In the genomic region with DNA sequence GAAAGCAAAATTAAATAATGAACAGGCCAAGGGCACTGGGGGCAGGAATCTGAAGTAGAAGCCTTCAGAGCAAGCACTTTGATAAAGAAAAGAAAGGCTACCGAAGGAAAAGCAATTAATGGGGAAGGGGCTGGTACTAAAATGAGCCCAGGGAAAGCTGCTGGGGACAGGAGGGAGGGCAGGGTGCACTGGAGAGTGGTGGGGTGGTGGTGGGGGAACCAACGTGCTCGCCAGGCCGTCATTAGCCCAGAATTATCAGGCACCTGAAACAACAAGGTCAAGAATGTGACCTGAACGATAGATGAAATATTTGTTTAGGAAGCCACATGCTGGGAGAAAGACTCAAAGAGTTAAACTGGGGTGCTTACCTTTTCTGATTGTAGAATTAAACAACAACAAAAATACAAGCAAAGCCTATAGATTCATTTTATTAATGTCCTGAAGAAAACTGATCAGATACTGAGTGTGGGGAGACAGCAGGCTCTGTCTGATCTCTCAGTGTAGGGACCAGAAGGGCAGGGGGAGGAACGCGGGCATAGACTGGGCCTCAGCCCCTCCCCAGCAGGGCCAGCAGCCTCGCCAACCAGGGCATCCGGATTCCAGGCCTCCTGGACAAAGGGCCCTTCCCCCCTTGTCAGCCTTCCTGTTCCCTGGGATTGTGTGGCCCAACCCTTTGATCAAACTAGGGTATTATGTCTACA, we compare ENCODE assay signal across 1 cellular context.
TF ChIP-seq lines count a peak whose summit lies in the region.

No MANE protein-coding gene starts in this region.

TF ChIP-seq in HepG2, 621 proteins besides CTCF, POLR2A, EP300 and RAD21 (continued from another document and continues in another):
- TF ChIP-seq RFXANK (CRISPR knock-in tag; IDR thresholded peaks at IDR 0.05) (0 out of 2 replicates have a peak, but pooled peaks have one; percentile 38), KDM5B (CRISPR knock-in tag; IDR thresholded peaks at IDR 0.05; ENCODE audit: borderline replicate concordance) (peak; percentile 82; the same call in 1 of the 2 replicates), SCMH1 (CRISPR knock-in tag; IDR thresholded peaks at IDR 0.05; ENCODE audit: borderline replicate concordance) (no peak), ZNF232 (CRISPR knock-in tag; IDR thresholded peaks at IDR 0.05; ENCODE audit: borderline replicate concordance) (0 out of 2 replicates have a peak, but pooled peaks have one; percentile 30), ZNF746 (CRISPR knock-in tag; IDR thresholded peaks at IDR 0.05) (peak; percentile 95), TBL1XR1 (IDR thresholded peaks at IDR 0.05; ENCODE audit: borderline replicate concordance, low read length, partially characterized antibody) (peak; percentile 24), SP5 (CRISPR knock-in tag; IDR thresholded peaks at IDR 0.05; ENCODE audit: borderline replicate concordance, low read depth) (0 out of 2 replicates have a peak, but pooled peaks have one; percentile 65), ZEB1 (IDR thresholded peaks at IDR 0.05; ENCODE audit: insufficient replicate concordance, low read depth) (peak; percentile 83), TCF12 (IDR thresholded peaks at IDR 0.05) (no peak), TCF12 (CRISPR knock-in tag; IDR thresholded peaks at IDR 0.05) (peak; percentile 84), KLF11 (CRISPR knock-in tag; IDR thresholded peaks at IDR 0.05) (0 out of 2 replicates have a peak, but pooled peaks have one; percentile 29), CBFB (CRISPR knock-in tag; IDR thresholded peaks at IDR 0.05) (peak; percentile 28; the same call in 1 of the 2 replicates), ETV5 (CRISPR knock-in tag; IDR thresholded peaks at IDR 0.05; ENCODE audit: borderline replicate concordance) (peak; percentile 94), ZNF792 (CRISPR knock-in tag; IDR thresholded peaks at IDR 0.05) (peak; percentile 60; the same call in 1 of the 2 replicates), NCOR1 (IDR thresholded peaks at IDR 0.05; ENCODE audit: borderline replicate concordance, low read length) (peak; percentile 73; the same call in 1 of the 2 replicates), HMG20A (CRISPR knock-in tag; IDR thresholded peaks at IDR 0.05; ENCODE audit: borderline replicate concordance) (peak; percentile 78; the same call in 1 of the 2 replicates), FOXC1 (CRISPR knock-in tag; IDR thresholded peaks at IDR 0.05; ENCODE audit: borderline replicate concordance) (peak; percentile 60; the same call in 1 of the 2 replicates), NFKB2 (CRISPR knock-in tag; IDR thresholded peaks at IDR 0.05; ENCODE audit: borderline replicate concordance) (0 out of 2 replicates have a peak, but pooled peaks have one; percentile 52), KDM2A (CRISPR knock-in tag; IDR thresholded peaks at IDR 0.05; ENCODE audit: borderline replicate concordance, low read depth) (peak; percentile 46; the same call in 1 of the 2 replicates), PITX1 (CRISPR knock-in tag; IDR thresholded peaks at IDR 0.05) (peak; percentile 88; the same call in 1 of the 2 replicates), ZNF772 (CRISPR knock-in tag; IDR thresholded peaks at IDR 0.05) (peak; percentile 74; the same call in 1 of the 2 replicates), ZNF572 (CRISPR knock-in tag; IDR thresholded peaks at IDR 0.05) (no peak), CBX5 (CRISPR knock-in tag; IDR thresholded peaks at IDR 0.05; ENCODE audit: borderline replicate concordance) (0 out of 2 replicates have a peak, but pooled peaks have one; percentile 29)
- TF ChIP-seq, protein P1, sequence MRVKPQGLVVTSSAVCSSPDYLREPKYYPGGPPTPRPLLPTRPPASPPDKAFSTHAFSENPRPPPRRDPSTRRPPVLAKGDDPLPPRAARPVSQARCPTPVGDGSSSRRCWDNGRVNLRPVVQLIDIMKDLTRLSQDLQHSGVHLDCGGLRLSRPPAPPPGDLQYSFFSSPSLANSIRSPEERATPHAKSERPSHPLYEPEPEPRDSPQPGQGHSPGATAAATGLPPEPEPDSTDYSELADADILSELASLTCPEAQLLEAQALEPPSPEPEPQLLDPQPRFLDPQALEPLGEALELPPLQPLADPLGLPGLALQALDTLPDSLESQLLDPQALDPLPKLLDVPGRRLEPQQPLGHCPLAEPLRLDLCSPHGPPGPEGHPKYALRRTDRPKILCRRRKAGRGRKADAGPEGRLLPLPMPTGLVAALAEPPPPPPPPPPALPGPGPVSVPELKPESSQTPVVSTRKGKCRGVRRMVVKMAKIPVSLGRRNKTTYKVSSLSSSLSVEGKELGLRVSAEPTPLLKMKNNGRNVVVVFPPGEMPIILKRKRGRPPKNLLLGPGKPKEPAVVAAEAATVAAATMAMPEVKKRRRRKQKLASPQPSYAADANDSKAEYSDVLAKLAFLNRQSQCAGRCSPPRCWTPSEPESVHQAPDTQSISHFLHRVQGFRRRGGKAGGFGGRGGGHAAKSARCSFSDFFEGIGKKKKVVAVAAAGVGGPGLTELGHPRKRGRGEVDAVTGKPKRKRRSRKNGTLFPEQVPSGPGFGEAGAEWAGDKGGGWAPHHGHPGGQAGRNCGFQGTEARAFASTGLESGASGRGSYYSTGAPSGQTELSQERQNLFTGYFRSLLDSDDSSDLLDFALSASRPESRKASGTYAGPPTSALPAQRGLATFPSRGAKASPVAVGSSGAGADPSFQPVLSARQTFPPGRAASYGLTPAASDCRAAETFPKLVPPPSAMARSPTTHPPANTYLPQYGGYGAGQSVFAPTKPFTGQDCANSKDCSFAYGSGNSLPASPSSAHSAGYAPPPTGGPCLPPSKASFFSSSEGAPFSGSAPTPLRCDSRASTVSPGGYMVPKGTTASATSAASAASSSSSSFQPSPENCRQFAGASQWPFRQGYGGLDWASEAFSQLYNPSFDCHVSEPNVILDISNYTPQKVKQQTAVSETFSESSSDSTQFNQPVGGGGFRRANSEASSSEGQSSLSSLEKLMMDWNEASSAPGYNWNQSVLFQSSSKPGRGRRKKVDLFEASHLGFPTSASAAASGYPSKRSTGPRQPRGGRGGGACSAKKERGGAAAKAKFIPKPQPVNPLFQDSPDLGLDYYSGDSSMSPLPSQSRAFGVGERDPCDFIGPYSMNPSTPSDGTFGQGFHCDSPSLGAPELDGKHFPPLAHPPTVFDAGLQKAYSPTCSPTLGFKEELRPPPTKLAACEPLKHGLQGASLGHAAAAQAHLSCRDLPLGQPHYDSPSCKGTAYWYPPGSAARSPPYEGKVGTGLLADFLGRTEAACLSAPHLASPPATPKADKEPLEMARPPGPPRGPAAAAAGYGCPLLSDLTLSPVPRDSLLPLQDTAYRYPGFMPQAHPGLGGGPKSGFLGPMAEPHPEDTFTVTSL (CRISPR knock-in tag; IDR thresholded peaks at IDR 0.05; ENCODE audit: borderline replicate concordance): peak; percentile 79; the same call in 1 of the 2 replicates
- TF ChIP-seq, protein P2, sequence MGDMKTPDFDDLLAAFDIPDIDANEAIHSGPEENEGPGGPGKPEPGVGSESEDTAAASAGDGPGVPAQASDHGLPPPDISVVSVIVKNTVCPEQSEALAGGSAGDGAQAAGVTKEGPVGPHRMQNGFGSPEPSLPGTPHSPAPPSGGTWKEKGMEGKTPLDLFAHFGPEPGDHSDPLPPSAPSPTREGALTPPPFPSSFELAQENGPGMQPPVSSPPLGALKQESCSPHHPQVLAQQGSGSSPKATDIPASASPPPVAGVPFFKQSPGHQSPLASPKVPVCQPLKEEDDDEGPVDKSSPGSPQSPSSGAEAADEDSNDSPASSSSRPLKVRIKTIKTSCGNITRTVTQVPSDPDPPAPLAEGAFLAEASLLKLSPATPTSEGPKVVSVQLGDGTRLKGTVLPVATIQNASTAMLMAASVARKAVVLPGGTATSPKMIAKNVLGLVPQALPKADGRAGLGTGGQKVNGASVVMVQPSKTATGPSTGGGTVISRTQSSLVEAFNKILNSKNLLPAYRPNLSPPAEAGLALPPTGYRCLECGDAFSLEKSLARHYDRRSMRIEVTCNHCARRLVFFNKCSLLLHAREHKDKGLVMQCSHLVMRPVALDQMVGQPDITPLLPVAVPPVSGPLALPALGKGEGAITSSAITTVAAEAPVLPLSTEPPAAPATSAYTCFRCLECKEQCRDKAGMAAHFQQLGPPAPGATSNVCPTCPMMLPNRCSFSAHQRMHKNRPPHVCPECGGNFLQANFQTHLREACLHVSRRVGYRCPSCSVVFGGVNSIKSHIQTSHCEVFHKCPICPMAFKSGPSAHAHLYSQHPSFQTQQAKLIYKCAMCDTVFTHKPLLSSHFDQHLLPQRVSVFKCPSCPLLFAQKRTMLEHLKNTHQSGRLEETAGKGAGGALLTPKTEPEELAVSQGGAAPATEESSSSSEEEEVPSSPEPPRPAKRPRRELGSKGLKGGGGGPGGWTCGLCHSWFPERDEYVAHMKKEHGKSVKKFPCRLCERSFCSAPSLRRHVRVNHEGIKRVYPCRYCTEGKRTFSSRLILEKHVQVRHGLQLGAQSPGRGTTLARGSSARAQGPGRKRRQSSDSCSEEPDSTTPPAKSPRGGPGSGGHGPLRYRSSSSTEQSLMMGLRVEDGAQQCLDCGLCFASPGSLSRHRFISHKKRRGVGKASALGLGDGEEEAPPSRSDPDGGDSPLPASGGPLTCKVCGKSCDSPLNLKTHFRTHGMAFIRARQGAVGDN (CRISPR knock-in tag; IDR thresholded peaks at IDR 0.05): peak; percentile 96
- TF ChIP-seq, protein P3, sequence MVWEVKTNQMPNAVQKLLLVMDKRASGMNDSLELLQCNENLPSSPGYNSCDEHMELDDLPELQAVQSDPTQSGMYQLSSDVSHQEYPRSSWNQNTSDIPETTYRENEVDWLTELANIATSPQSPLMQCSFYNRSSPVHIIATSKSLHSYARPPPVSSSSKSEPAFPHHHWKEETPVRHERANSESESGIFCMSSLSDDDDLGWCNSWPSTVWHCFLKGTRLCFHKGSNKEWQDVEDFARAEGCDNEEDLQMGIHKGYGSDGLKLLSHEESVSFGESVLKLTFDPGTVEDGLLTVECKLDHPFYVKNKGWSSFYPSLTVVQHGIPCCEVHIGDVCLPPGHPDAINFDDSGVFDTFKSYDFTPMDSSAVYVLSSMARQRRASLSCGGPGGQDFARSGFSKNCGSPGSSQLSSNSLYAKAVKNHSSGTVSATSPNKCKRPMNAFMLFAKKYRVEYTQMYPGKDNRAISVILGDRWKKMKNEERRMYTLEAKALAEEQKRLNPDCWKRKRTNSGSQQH (CRISPR knock-in tag; IDR thresholded peaks at IDR 0.05; ENCODE audit: low read depth): 0 out of 2 replicates have a peak, but pooled peaks have one; percentile 44
- TF ChIP-seq, protein P4, sequence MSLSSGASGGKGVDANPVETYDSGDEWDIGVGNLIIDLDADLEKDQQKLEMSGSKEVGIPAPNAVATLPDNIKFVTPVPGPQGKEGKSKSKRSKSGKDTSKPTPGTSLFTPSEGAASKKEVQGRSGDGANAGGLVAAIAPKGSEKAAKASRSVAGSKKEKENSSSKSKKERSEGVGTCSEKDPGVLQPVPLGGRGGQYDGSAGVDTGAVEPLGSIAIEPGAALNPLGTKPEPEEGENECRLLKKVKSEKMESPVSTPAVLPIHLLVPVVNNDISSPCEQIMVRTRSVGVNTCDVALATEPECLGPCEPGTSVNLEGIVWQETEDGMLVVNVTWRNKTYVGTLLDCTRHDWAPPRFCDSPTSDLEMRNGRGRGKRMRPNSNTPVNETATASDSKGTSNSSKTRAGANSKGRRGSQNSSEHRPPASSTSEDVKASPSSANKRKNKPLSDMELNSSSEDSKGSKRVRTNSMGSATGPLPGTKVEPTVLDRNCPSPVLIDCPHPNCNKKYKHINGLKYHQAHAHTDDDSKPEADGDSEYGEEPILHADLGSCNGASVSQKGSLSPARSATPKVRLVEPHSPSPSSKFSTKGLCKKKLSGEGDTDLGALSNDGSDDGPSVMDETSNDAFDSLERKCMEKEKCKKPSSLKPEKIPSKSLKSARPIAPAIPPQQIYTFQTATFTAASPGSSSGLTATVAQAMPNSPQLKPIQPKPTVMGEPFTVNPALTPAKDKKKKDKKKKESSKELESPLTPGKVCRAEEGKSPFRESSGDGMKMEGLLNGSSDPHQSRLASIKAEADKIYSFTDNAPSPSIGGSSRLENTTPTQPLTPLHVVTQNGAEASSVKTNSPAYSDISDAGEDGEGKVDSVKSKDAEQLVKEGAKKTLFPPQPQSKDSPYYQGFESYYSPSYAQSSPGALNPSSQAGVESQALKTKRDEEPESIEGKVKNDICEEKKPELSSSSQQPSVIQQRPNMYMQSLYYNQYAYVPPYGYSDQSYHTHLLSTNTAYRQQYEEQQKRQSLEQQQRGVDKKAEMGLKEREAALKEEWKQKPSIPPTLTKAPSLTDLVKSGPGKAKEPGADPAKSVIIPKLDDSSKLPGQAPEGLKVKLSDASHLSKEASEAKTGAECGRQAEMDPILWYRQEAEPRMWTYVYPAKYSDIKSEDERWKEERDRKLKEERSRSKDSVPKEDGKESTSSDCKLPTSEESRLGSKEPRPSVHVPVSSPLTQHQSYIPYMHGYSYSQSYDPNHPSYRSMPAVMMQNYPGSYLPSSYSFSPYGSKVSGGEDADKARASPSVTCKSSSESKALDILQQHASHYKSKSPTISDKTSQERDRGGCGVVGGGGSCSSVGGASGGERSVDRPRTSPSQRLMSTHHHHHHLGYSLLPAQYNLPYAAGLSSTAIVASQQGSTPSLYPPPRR (CRISPR knock-in tag; IDR thresholded peaks at IDR 0.05; ENCODE audit: borderline replicate concordance): peak; percentile 77
- TF ChIP-seq, protein P5, sequence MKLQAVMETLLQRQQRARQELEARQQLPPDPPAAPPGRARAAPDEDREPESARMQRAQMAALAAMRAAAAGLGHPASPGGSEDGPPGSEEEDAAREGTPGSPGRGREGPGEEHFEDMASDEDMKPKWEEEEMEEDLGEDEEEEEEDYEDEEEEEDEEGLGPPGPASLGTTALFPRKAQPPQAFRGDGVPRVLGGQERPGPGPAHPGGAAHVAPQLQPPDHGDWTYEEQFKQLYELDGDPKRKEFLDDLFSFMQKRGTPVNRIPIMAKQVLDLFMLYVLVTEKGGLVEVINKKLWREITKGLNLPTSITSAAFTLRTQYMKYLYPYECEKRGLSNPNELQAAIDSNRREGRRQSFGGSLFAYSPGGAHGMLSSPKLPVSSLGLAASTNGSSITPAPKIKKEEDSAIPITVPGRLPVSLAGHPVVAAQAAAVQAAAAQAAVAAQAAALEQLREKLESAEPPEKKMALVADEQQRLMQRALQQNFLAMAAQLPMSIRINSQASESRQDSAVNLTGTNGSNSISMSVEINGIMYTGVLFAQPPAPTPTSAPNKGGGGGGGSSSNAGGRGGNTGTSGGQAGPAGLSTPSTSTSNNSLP (IDR thresholded peaks at IDR 0.05; ENCODE audit: low read depth, low read length): peak; percentile 41; the same call in 1 of the 2 replicates
- TF ChIP-seq, protein P6, sequence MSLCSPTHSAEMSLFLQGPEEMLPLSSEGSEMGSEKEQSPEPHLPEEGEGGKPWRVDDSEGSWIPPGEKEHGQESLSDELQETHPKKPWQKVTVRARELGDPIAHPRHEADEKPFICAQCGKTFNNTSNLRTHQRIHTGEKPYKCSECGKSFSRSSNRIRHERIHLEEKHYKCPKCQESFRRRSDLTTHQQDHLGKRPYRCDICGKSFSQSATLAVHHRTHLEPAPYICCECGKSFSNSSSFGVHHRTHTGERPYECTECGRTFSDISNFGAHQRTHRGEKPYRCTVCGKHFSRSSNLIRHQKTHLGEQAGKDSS (CRISPR knock-in tag; IDR thresholded peaks at IDR 0.05; ENCODE audit: borderline replicate concordance, low read depth): 0 out of 2 replicates have a peak, but pooled peaks have one; percentile 14
